25 cellular contexts compared by ENCODE assay signal in genomic region chr7:151882734-151883133, GRCh38.
"Had no signal": no experiment of that assay in that cellular context is flagged by ENCODE, and none has a peak within 500 bp of the region (broad histone marks: within the 10 kb centered on the region; RNA-seq: fewer than 3 reads in every experiment).

No MANE protein-coding gene starts in this region.

- ATAC-seq: activated CD4-positive, alpha-beta T cell treated with anti-CD3 and anti-CD28 coated beads for 36 hours; activated CD8-positive, alpha-beta memory T cell treated with anti-CD3 and anti-CD28 coated beads, Interleukin-2, amount 10 ng/mL, durations not matched to agents 7 days and 5 days; activated CD8-positive, alpha-beta T cell treated with anti-CD3 and anti-CD28 coated beads, Interleukin-2, amount 10 ng/mL, durations not matched to agents 7 days and 5 days; activated naive CD8-positive, alpha-beta T cell treated with anti-CD3 and anti-CD28 coated beads, Interleukin-2, amount 50 U/mL, for 24 hours; esophagus mucosa had no signal

- H3K4me3 ChIP-seq: coronary artery, dorsolateral prefrontal cortex had no signal

- H3K27ac ChIP-seq: brain microvascular endothelial cell, coronary artery, dorsolateral prefrontal cortex had no signal

- H3K27me3 ChIP-seq: dorsolateral prefrontal cortex had no signal

- H3K36me3 ChIP-seq: brain microvascular endothelial cell had no signal

- DNase-seq: activated CD4-positive, alpha-beta memory T cell treated with anti-CD3 and anti-CD28 coated beads for 36 hours; activated CD4-positive, alpha-beta T cell treated with anti-CD3 and anti-CD28 coated beads for 36 hours; activated CD4-positive, alpha-beta T cell treated with anti-CD3 and anti-CD28 coated beads, Interleukin-2, amount 10 ng/mL, durations not matched to agents 24 days and 14 days; activated CD4-positive, CD25-positive, alpha-beta regulatory T cell; activated CD4-positive, CD25-positive, alpha-beta regulatory T cell treated with anti-CD3 and anti-CD28 coated beads, Interleukin-2, amount 50 U/mL, for 72 hours; activated CD8-positive, alpha-beta memory T cell treated with anti-CD3 and anti-CD28 coated beads, Interleukin-2, amount 10 ng/mL, durations not matched to agents 7 days and 5 days; activated CD8-positive, alpha-beta memory T cell treated with anti-CD3 and anti-CD28 coated beads, Interleukin-2, amount 50 U/mL, for 4 hours; activated CD8-positive, alpha-beta T cell treated with anti-CD3 and anti-CD28 coated beads, Interleukin-2, amount 10 ng/mL, durations not matched to agents 7 days and 5 days; activated gamma-delta T cell treated with Interleukin-2 at 50 U/mL for 16 hours; activated naive CD4-positive, alpha-beta T cell treated with anti-CD3 and anti-CD28 coated beads, Interleukin-2, amount 50 U/mL, for 16 hours; activated naive CD4-positive, alpha-beta T cell treated with Interleukin-2 at 50 U/mL for 16 hours; activated naive CD8-positive, alpha-beta T cell treated with anti-CD3 and anti-CD28 coated beads for 36 hours; activated naive CD8-positive, alpha-beta T cell treated with anti-CD3 and anti-CD28 coated beads, Interleukin-2, amount 50 U/mL, for 24 hours; activated T-cell treated with anti-CD3 and anti-CD28 coated beads, Interleukin-2, amount 50 U/mL, for 1 hour; activated T-cell treated with anti-CD3 and anti-CD28 coated beads, Interleukin-2, amount 50 U/mL, for 48 hours; anterior cingulate cortex; brain microvascular endothelial cell; dorsolateral prefrontal cortex; effector memory CD4-positive, alpha-beta T cell; endodermal cell; foreskin fibroblast; glutamatergic neuron; T-helper 2 cell had no signal
